Comparison of ENCODE assay signal across 27 cellular contexts in the genomic region with DNA sequence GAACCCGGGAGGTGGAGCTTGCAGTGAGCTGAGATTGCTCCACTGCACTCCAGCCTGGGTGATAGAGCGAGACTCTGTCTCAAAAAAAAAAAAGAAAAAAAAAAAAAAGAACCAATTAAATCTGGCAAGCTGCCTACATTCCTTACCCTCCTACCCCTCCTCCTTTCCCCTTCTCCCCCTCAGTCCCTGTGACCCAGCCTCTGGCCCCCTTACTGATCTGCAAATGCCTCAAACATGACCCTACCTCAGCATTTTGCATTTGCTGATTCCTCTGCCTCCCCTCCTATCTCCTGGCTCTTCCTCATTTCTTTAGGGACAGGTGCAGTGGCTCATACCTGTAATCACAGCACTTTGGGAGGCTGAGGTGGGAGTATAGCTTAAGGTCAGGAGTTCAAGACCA.
"Had no signal": no experiment of that assay in that cellular context is flagged by ENCODE, and none has a peak within 500 bp of the region (broad histone marks: within the 10 kb centered on the region; RNA-seq: fewer than 3 reads in every experiment).

No MANE protein-coding gene starts in this region.

- DNase-seq: activated CD4-positive, alpha-beta T cell treated with anti-CD3 and anti-CD28 coated beads, Interleukin-2, amount 10 ng/mL, durations not matched to agents 24 days and 14 days; activated CD4-positive, alpha-beta T cell treated with anti-CD3 and anti-CD28 coated beads, Interleukin-2, amount 50 U/mL, for 4 hours; activated CD8-positive, alpha-beta T cell treated with anti-CD3 and anti-CD28 coated beads for 36 hours; activated effector memory CD4-positive, alpha-beta T cell treated with anti-CD3 and anti-CD28 coated beads, Interleukin-2, amount 50 U/mL, for 16 hours; activated naive CD4-positive, alpha-beta T cell; activated naive CD8-positive, alpha-beta T cell treated with anti-CD3 and anti-CD28 coated beads, Interleukin-2, amount 10 ng/mL, durations not matched to agents 7 days and 5 days; activated T-cell treated with anti-CD3 and anti-CD28 coated beads, Interleukin-2, amount 50 U/mL, for 1 hour; activated T-cell treated with anti-CD3 and anti-CD28 coated beads, Interleukin-2, amount 50 U/mL, for 72 hours; caudate nucleus; cerebellar nuclear complex; MM.1S; MV-4-11; NCI-H1092; NCI-H1417 treated with DMSO at 0.1 percent for 48 hours; NCI-H187 treated with DMSO at 0.1 percent for 48 hours; NCI-H2081; NCI-H524 treated with DMSO at 0.1 percent for 48 hours; NCI-H748 treated with DMSO at 0.1 percent for 48 hours; OCI-M1; Right ventricle myocardium superior; SW 1271; T-helper 1 cell; T-helper 2 cell; T-helper 9 cell had no signal

- H3K4me2 ChIP-seq: KMS-11 had no signal

- H3K36me3 ChIP-seq: WERI-Rb-1 had no signal

- ATAC-seq: activated CD8-positive, alpha-beta T cell treated with anti-CD3 and anti-CD28 coated beads for 36 hours; activated T-cell treated with anti-CD3 and anti-CD28 coated beads, Interleukin-2, amount 50 U/mL, for 72 hours; activated T-helper 17 cell treated with anti-CD3 and anti-CD28 coated beads, Interleukin-2, amount 50 U/mL, for 72 hours had no signal

- H3K27ac ChIP-seq: KMS-11, WERI-Rb-1 had no signal

- H3K9ac ChIP-seq: KMS-11 had no signal
